8 cellular contexts compared by ENCODE assay signal in genomic region chr3:4898454-4899313, GRCh38.
A peak's percentile ranks its signal among the peaks of the same experiment; 100 is the strongest.
DNase-seq lines count a peak whose midpoint lies in the region; ATAC-seq, FAIRE-seq and TF ChIP-seq lines count a peak whose summit lies in the region.

No MANE protein-coding gene starts in this region.

- H3K36me3 Mint-ChIP-seq in CD14-positive monocyte = no peaks in the 10 kb centered on the region

- intact Hi-C loops in uterus (cut with DNase I; ENCODE audit: low total_unique reads) (no loop called here), CD14-positive monocyte (cut with micrococcal nuclease) (no loop called here)

- H3K27ac Mint-ChIP-seq in CD14-positive monocyte = no peak overlapping the region

- peak; percentile 92 for ATAC-seq in GM21515 (IDR thresholded peaks at IDR 0.05; ENCODE audit: unreplicated experiment)

- no peaks in the 10 kb centered on the region for H3K9me3 Mint-ChIP-seq in CD14-positive monocyte

- DNase-seq in GM12865 (ENCODE audit: low read depth) = peak; percentile 78
- peak; percentile 5 for DNase-seq in HS-5 (ENCODE audit: low read depth)
- DNase-seq in choroid plexus epithelial cell (ENCODE audit: low read depth) = peak; percentile 70
- no peak for DNase-seq in uterus
- no peak for DNase-seq in NCI-H524 treated with DMSO at 0.1 percent for 48 hours (lab: John Stamatoyannopoulos, UW)
- no peak for DNase-seq in CD14-positive monocyte (ENCODE audit: low spot score)
- no peak for DNase-seq in urothelium cell line (ENCODE audit: low spot score)

- no peak overlapping the region for H3K4me3 Mint-ChIP-seq in CD14-positive monocyte

- no peak for FAIRE-seq in urothelium cell line (lab: Jason Lieb, UNC)

- no peaks in the 10 kb centered on the region for H3K9me3 ChIP-seq in uterus

- TF ChIP-seq POLR2A in uterus (IDR thresholded peaks at IDR 0.05) = no peak

- no peaks in the 10 kb centered on the region for H3K4me1 ChIP-seq in uterus

- no peak for TF ChIP-seq CTCF in GM12865 (IDR thresholded peaks at IDR 0.05; ENCODE audit: insufficient read depth, low read depth, low read length, missing control alignments)
- no peak for TF ChIP-seq CTCF in choroid plexus epithelial cell (conservative IDR thresholded peaks at IDR 0.05; ENCODE audit: low read depth, low read length)
- TF ChIP-seq CTCF in uterus (IDR thresholded peaks at IDR 0.05) = no peak
- no peak for TF ChIP-seq CTCF in CD14-positive monocyte (IDR thresholded peaks at IDR 0.05)

- no peaks in the 10 kb centered on the region for H3K36me3 ChIP-seq in uterus

- H3K4me3 ChIP-seq in GM12865 (ENCODE audit: low read depth, low read length) = no peak overlapping the region
- no peak overlapping the region for H3K4me3 ChIP-seq in choroid plexus epithelial cell (ENCODE audit: low read depth, low read length)
- no peak overlapping the region for H3K4me3 ChIP-seq in uterus

- no peaks in the 10 kb centered on the region for H3K27me3 ChIP-seq in uterus

- peaks cover 0 to 6% (median 2%) of the 10 kb centered on the region in 3 donors for H3K27me3 Mint-ChIP-seq in CD14-positive monocyte (ENCODE audit: low read depth in 3 of 3)

- no peaks in the 10 kb centered on the region for H3K4me1 Mint-ChIP-seq in CD14-positive monocyte

- peak overlapping the region; percentile 39 to 42 for H3K27ac ChIP-seq in uterus

Comparison
In these comparisons a context has a peak if more than half of its experiments do, and no peak if none do; other contexts are left out.
1. DNase-seq: peak in GM12865 (single experiment), HS-5 (single experiment) and choroid plexus epithelial cell (single experiment); none in uterus (0 of 2), NCI-H524 treated with DMSO at 0.1 percent for 48 hours (single experiment), CD14-positive monocyte (single experiment) and urothelium cell line (single experiment).